ENCODE assay signal across 8 cellular contexts in genomic region chr2:68062680-68063387, GRCh38. TPM values are rescaled to one million over a fixed set of nuclear protein-coding genes. Genes with fewer than 3 reads are reported as not detected.
DNase-seq lines count a peak whose midpoint lies in the region; ATAC-seq and TF ChIP-seq lines count a peak whose summit lies in the region.

C1D (minus strand) TSS chr2:68063004; CDS start chr2:68047310, 15,694 bp downstream.

- DNase-seq in NCI-H187 treated with DMSO at 0.1 percent for 48 hours (lab: John Stamatoyannopoulos, UW) (peak; percentile 80), anterior cingulate cortex (lab: John Stamatoyannopoulos, UW) (peak; percentile 18 to 93 (median 84)), right cardiac atrium (peak; percentile 95 to 98 (median 98)), pulmonary artery endothelial cell (ENCODE audit: low read depth, low spot score) (peak; percentile 73), uterus (peak; percentile 94 to 95)

- H3K27me3 ChIP-seq in right cardiac atrium (ENCODE audit: control insufficient read depth, insufficient read depth) (no peaks in the 10 kb centered on the region), uterus (no peaks in the 10 kb centered on the region)

- H3K4me3 ChIP-seq in right cardiac atrium (ENCODE audit: low read length) (peak within 1 kb of the TSS; percentile 99), uterus (peak within 1 kb of the TSS; percentile 58 to 92)

- under 1% methylated on average over 34 of the region's 34 CpGs for WGBS in right cardiac atrium

- no peaks in the 10 kb centered on the region for H3K36me3 ChIP-seq in uterus

- H3K4me1 ChIP-seq in right cardiac atrium (ENCODE audit: control insufficient read depth, insufficient read depth, low read length) (peaks cover 8% of the 10 kb centered on the region), uterus (peaks cover 0 to 7% of the 10 kb centered on the region in 2 donors)

- ATAC-seq in GM18498 (IDR thresholded peaks at IDR 0.05; ENCODE audit: unreplicated experiment) (peak; percentile 96), HG02938 (IDR thresholded peaks at IDR 0.05; ENCODE audit: unreplicated experiment) (peak; percentile 94), right cardiac atrium (peak; percentile 99)

- peak; percentile 51 to 64 for TF ChIP-seq POLR2A in uterus (IDR thresholded peaks at IDR 0.05)

- H3K9me3 ChIP-seq in right cardiac atrium (ENCODE audit: control insufficient read depth, low read length) = no peaks in the 10 kb centered on the region
- H3K9me3 ChIP-seq in uterus = no peaks in the 10 kb centered on the region

- intact Hi-C loops in T-helper 2 cell treated with Interferon-gamma antibody and Interleukin-4, amounts not matched to agents 100 ng/mL and 5 ng/mL, for 36 hours (cut with micrococcal nuclease) = loop anchor here (1.0 to 10.0 kb wide), 4 partner anchors 27 to 668 kb away; partner anchors contain the start of genes ETAA1, PNO1 and PPP3R1
- intact Hi-C loops in right cardiac atrium (cut with DNase I) = no loop called here
- intact Hi-C loops in uterus (cut with DNase I; ENCODE audit: low total_unique reads) = no loop called here

- TF ChIP-seq CTCF in uterus (IDR thresholded peaks at IDR 0.05) = peak in 1 of 4 experiments; percentile 9

- H3K27ac ChIP-seq in right cardiac atrium (ENCODE audit: low read length) (peak within 1 kb of the TSS; percentile 92), uterus (peak within 1 kb of the TSS; percentile 72 to 88)

RNA-seq across cellular contexts. Expression of gene C1D, which starts in this region (rescaled TPM):
- 24.1 and 27.0 TPM in 2 replicates for total RNA-seq in T-helper 2 cell treated with Interferon-gamma antibody and Interleukin-4, amounts not matched to agents 100 ng/mL and 5 ng/mL, for 36 hours
- 10 to 100 TPM; 13.5 to 20.9 (median 17.3) TPM for total RNA-seq in right cardiac atrium
- 21.2 TPM for polyA plus RNA-seq in right cardiac atrium
- total RNA-seq in pulmonary artery endothelial cell = 16.1 and 19.8 TPM in 2 replicates
- total RNA-seq in uterus = 10 to 100 TPM; 15.8 to 87.1 (median 53.8) TPM

Comparison
In these comparisons a context has a peak if more than half of its experiments do, and no peak if none do; other contexts are left out.
1. Peak in every context shown above with its lines: DNase-seq, ATAC-seq, H3K4me3 ChIP-seq and H3K27ac ChIP-seq.